In genomic region chr11:45646275-45646970, GRCh38 we compare ENCODE assay signal across 9 cellular contexts. TPM values are rescaled to one million over a fixed set of nuclear protein-coding genes. Genes with fewer than 3 reads are reported as not detected.
A peak's percentile ranks its signal among the peaks of the same experiment; 100 is the strongest.
DNase-seq lines count a peak whose midpoint lies in the region; ATAC-seq and TF ChIP-seq lines count a peak whose summit lies in the region.
"Had no signal": no experiment of that assay in that cellular context is flagged by ENCODE, and none has a peak within 500 bp of the region (broad histone marks: within the 10 kb centered on the region; RNA-seq: fewer than 3 reads in every experiment).

No MANE protein-coding gene starts in this region.

- H2AFZ ChIP-seq in SK-N-SH (ENCODE audit: low read depth): peak overlapping the region; percentile 49; the same call in 1 of the 2 replicates

- H3K27me3 Mint-ChIP-seq in CD8-positive, alpha-beta T cell (ENCODE audit: low read depth): peaks cover 30% of the 10 kb centered on the region

- no peak for TF ChIP-seq RAD21 in SK-N-SH (IDR thresholded peaks at IDR 0.05; ENCODE audit: low read length)

- no peak overlapping the region for H3K4me2 ChIP-seq in SK-N-SH

- no peaks in the 10 kb centered on the region for H4K20me1 ChIP-seq in SK-N-SH (ENCODE audit: insufficient read depth)

- H3K9ac ChIP-seq in SK-N-SH: no peak overlapping the region

- TF ChIP-seq EP300 in SK-N-SH (IDR thresholded peaks at IDR 0.05; ENCODE audit: borderline replicate concordance in 1 of 2, low read depth in 1 of 2, low read length in 1 of 2): no peak

- H3K4me3 Mint-ChIP-seq in CD8-positive, alpha-beta T cell: no peak overlapping the region

- H3K27ac ChIP-seq in CD8-positive, alpha-beta T cell (ENCODE audit: low read depth, low read length): no peak overlapping the region
- H3K27ac ChIP-seq in SK-N-SH (ENCODE audit: low read depth in 2 of 2, low read length in 1 of 2): no peak overlapping the region
- no peak overlapping the region for H3K27ac ChIP-seq in SJCRH30

- H3K4me1 ChIP-seq in CD8-positive, alpha-beta T cell (ENCODE audit: insufficient read depth, low read length): no peaks in the 10 kb centered on the region
- H3K4me1 ChIP-seq in SK-N-SH (ENCODE audit: control insufficient read depth in 1 of 2, insufficient read depth in 2 of 2, low read depth in 1 of 2, low read length in 1 of 2) (no peaks in the 10 kb centered on the region), SJCRH30 (no peaks in the 10 kb centered on the region)

- TF ChIP-seq CTCF in CD8-positive, alpha-beta T cell (IDR thresholded peaks at IDR 0.05): no peak
- no peak for TF ChIP-seq CTCF in SK-N-SH (IDR thresholded peaks at IDR 0.05)

- no peaks in the 10 kb centered on the region for H3K9me3 ChIP-seq in CD8-positive, alpha-beta T cell (ENCODE audit: low read length)
- H3K9me3 ChIP-seq in SK-N-SH: no peaks in the 10 kb centered on the region
- no peaks in the 10 kb centered on the region for H3K9me3 ChIP-seq in SJCRH30 (replicated peaks)

- DNase-seq in CD8-positive, alpha-beta T cell: no peak
- DNase-seq in SK-N-SH (peak; percentile 51), left ventricle myocardium superior (no peak), SJCRH30 (no peak)
- DNase-seq: caudate nucleus had no signal

- no peaks in the 10 kb centered on the region for H3F3A ChIP-seq in SK-N-SH (replicated peaks; ENCODE audit: insufficient read depth)

- H3K36me3 Mint-ChIP-seq in CD8-positive, alpha-beta T cell: no peaks in the 10 kb centered on the region

- no peaks in the 10 kb centered on the region for H3K9me2 ChIP-seq in SK-N-SH

- H3K4me1 Mint-ChIP-seq in CD8-positive, alpha-beta T cell (ENCODE audit: low read depth): no peaks in the 10 kb centered on the region

- H3K79me2 ChIP-seq in SK-N-SH (ENCODE audit: insufficient read depth): no peaks in the 10 kb centered on the region

- CTCF ChIA-PET in CD8-positive, alpha-beta T cell (lab: Charles Lee): interaction anchor here (0.9 to 2.8 kb wide), 2 partner anchors 8 to 126 kb away, joined by 5 to 12 read pairs; no protein-coding TSS in a partner anchor
- CTCF ChIA-PET in SK-N-SH (lab: Yijun Ruan, JAX): interaction anchor here (0.7 to 3.6 kb wide), 4 partner anchors 9 to 275 kb away, joined by 4 to 35 read pairs (median 14); no protein-coding TSS in a partner anchor

- no peak overlapping the region for H3K27ac Mint-ChIP-seq in CD8-positive, alpha-beta T cell

- intact Hi-C loops in CD8-positive, alpha-beta T cell (cut with DNase I, micrococcal nuclease): no loop called here
- intact Hi-C loops in left ventricle myocardium superior (cut with micrococcal nuclease): no loop called here

- POLR2A ChIA-PET in CD8-positive, alpha-beta T cell (lab: Charles Lee): no interaction called here
- POLR2A ChIA-PET in SK-N-SH (lab: Yijun Ruan, JAX): no interaction called here

- H3K36me3 ChIP-seq in CD8-positive, alpha-beta T cell (ENCODE audit: insufficient read depth, low read length): no peaks in the 10 kb centered on the region
- H3K36me3 ChIP-seq in SK-N-SH (replicated peaks in 1 of 2; ENCODE audit: control insufficient read depth in 1 of 2, insufficient read depth in 2 of 2, low read length in 1 of 2): no peaks in the 10 kb centered on the region
- H3K36me3 ChIP-seq in SJCRH30: no peaks in the 10 kb centered on the region

- no peaks in the 10 kb centered on the region for H3K27me3 ChIP-seq in CD8-positive, alpha-beta T cell (ENCODE audit: insufficient read depth, low read length)
- H3K27me3 ChIP-seq in SK-N-SH (ENCODE audit: insufficient read depth) (no peaks in the 10 kb centered on the region; the same call in 1 of the 2 replicates), SJCRH30 (no peaks in the 10 kb centered on the region)

- WGBS in SK-N-SH (ENCODE audit: low lambda C conversion rate): no CpG with 5 or more reads among the region's 1 CpG

- no peak overlapping the region for H3K4me3 ChIP-seq in CD8-positive, alpha-beta T cell (ENCODE audit: low read depth, low read length)
- H3K4me3 ChIP-seq in SK-N-SH (ENCODE audit: low read depth in 2 of 2, low read length in 1 of 2) (no peak overlapping the region), SJCRH30 (no peak overlapping the region)

- peak; percentile 69 for ATAC-seq in CD8-positive, alpha-beta T cell
- peak; percentile 66 for ATAC-seq in GM21515 (IDR thresholded peaks at IDR 0.05; ENCODE audit: unreplicated experiment)
- peak; percentile 41 for ATAC-seq in left ventricle myocardium superior
- ATAC-seq in HG03139 (IDR thresholded peaks at IDR 0.05; ENCODE audit: unreplicated experiment): no peak
- no peak for ATAC-seq in GM18511 (IDR thresholded peaks at IDR 0.05; ENCODE audit: unreplicated experiment)
- no peak for ATAC-seq in GM21447 (IDR thresholded peaks at IDR 0.05; ENCODE audit: unreplicated experiment)

- H3K9me3 Mint-ChIP-seq in CD8-positive, alpha-beta T cell: no peaks in the 10 kb centered on the region

TF ChIP-seq in SK-N-SH, 30 proteins besides CTCF, POLR2A, EP300 and RAD21:
- TF ChIP-seq YY1 (IDR thresholded peaks at IDR 0.05; ENCODE audit: low read depth) (peak; percentile 89), USF2 (IDR thresholded peaks at IDR 0.05; ENCODE audit: borderline replicate concordance, low read depth, low read length) (peak; percentile 55; the same call in 1 of the 2 replicates), TAF1 (IDR thresholded peaks at IDR 0.05; ENCODE audit: borderline replicate concordance, low read depth, low read length) (no peak), USF1 (IDR thresholded peaks at IDR 0.05; ENCODE audit: borderline replicate concordance, low read depth) (peak; percentile 96)

RNA-seq across cellular contexts. Expression of gene CHST1, which starts 19.0 kb away (rescaled TPM):
- not detected for total RNA-seq in CD8-positive, alpha-beta T cell
- polyA plus RNA-seq in SK-N-SH (2012; rRNA removed): 2.7 and 4.9 TPM in 2 replicates
- 1.6 and 2.9 TPM in 2 replicates for polyA plus RNA-seq in SK-N-SH (2012; cell fraction: cytosol; rRNA removed)
- 10.7 and 15.7 TPM in 2 replicates for polyA plus RNA-seq in SK-N-SH (2012; cell fraction: nucleus; rRNA removed)
- 2.5 TPM for total RNA-seq in left ventricle myocardium superior
- total RNA-seq in SJCRH30 (2014; rRNA removed; shearing (Covaris generic)): not detected in 2 replicates

Comparison
In these comparisons a context has a peak if more than half of its experiments do, and no peak if none do; other contexts are left out.
1. ATAC-seq: peak in CD8-positive, alpha-beta T cell (single experiment), GM21515 (single experiment) and left ventricle myocardium superior (single experiment); none in HG03139 (single experiment), GM18511 (single experiment) and GM21447 (single experiment).